In genomic region chr13:34671136-34671535, GRCh38 we compare ENCODE assay signal across 1 cellular context.
TF ChIP-seq lines count a peak whose summit lies in the region.

No MANE protein-coding gene starts in this region.

TF ChIP-seq in WTC11, 78 proteins besides CTCF, POLR2A, EP300 and RAD21 (continued from another document):
- TF ChIP-seq ZSCAN18 (CRISPR knock-in tag; IDR thresholded peaks at IDR 0.05) = no peak
